In the genomic region with DNA sequence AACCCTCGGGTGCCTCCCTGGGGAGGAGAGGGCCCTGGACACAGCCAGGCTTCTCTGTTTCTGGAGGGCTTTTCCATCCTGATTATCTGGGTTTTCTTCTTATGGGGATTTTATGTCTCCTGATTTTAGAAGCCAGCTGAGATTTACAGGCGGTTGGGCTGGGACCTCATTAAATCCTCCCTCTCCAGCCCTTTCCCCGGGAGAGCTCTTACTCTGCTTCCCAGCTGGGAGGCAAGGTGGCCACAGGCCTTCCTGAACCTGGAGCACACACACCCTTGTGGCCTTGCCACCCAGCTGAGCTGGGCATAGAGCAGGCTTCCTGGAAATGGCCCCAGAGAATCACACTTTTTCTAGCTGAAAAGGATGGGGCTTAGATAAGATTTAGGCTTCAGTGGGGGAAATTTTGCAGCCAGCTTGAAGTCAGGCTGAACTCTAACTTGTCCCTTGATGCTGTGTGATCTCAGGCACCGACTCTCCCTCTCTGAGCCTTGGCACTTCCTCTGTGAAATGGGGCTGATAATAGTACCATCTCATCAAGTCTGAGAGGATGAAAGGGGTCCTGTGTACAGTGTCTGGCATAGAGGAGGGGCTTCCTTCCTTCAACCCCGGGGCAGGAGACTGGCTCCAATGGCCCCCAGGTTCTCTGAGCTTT, we compare ENCODE assay signal across 22 cellular contexts. TPM values are rescaled to one million over a fixed set of nuclear protein-coding genes. Genes with fewer than 3 reads are reported as not detected.
DNase-seq lines count a peak whose midpoint lies in the region; TF ChIP-seq lines count a peak whose summit lies in the region.
"Had no signal": no experiment of that assay in that cellular context is flagged by ENCODE, and none has a peak within 500 bp of the region (broad histone marks: within the 10 kb centered on the region; RNA-seq: fewer than 3 reads in every experiment).

No MANE protein-coding gene starts in this region.

- POLR2A ChIA-PET in HEK293 (lab: Yijun Ruan, JAX): no interaction called here

- peak overlapping the region; percentile 68 for H3K27ac Mint-ChIP-seq in mesothelial cell of epicardium
- H3K27ac Mint-ChIP-seq: activated T-cell treated with anti-CD3 and anti-CD28 coated beads, Interleukin-2, amount 50 U/mL, for 72 hours; CD4-positive, alpha-beta T cell had no signal

- H3K27ac ChIP-seq in HEK293 (ENCODE audit: extremely low read depth, low read depth, low read length): no peak overlapping the region
- H3K27ac ChIP-seq: adrenal gland, SJCRH30, skin epidermis had no signal

- H3K4me1 ChIP-seq in HEK293 (ENCODE audit: control insufficient read depth, insufficient read depth, low read length): 0 out of 2 replicates have a peak, but pooled peaks cover 3% of the 10 kb centered on the region

- CTCF ChIA-PET in HEK293 (lab: Yijun Ruan, JAX): interaction anchor here (1.0 to 1.1 kb wide), 2 partner anchors 302 to 306 kb away, joined by 3 to 5 read pairs; no protein-coding TSS in a partner anchor

- no peaks in the 10 kb centered on the region for H3K36me3 ChIP-seq in HEK293 (ENCODE audit: control insufficient read depth in 2 of 2, insufficient read depth in 1 of 2, low read length in 2 of 2)
- H3K36me3 ChIP-seq: adrenal gland, SJCRH30 had no signal

- H3K9me3 Mint-ChIP-seq in mesothelial cell of epicardium: no peaks in the 10 kb centered on the region
- H3K9me3 Mint-ChIP-seq: activated T-cell treated with anti-CD3 and anti-CD28 coated beads, Interleukin-2, amount 50 U/mL, for 72 hours; CD4-positive, alpha-beta T cell; naive thymus-derived CD8-positive, alpha-beta T cell; stimulated activated naive CD8-positive, alpha-beta T cell treated with anti-CD3 and anti-CD28 coated beads, Interleukin-15, amount 100 ng/mL, for 72 hours had no signal

- peaks cover 52% of the 10 kb centered on the region for H3K4me1 Mint-ChIP-seq in mesothelial cell of epicardium

- H3K4me3 ChIP-seq in HEK293 (ENCODE audit: low read depth, low read length): no peak overlapping the region
- H3K4me3 ChIP-seq: adrenal gland, SJCRH30, skin epidermis had no signal

- H3K9me3 ChIP-seq in HEK293 (ENCODE audit: control insufficient read depth, insufficient read depth, low read depth, low read length): no peaks in the 10 kb centered on the region
- H3K9me3 ChIP-seq: adrenal gland, SJCRH30 had no signal

- no peak overlapping the region for H3K4me3 Mint-ChIP-seq in mesothelial cell of epicardium
- H3K4me3 Mint-ChIP-seq: activated T-cell treated with anti-CD3 and anti-CD28 coated beads, Interleukin-2, amount 50 U/mL, for 72 hours; CD4-positive, alpha-beta T cell; naive thymus-derived CD8-positive, alpha-beta T cell; stimulated activated naive CD8-positive, alpha-beta T cell treated with anti-CD3 and anti-CD28 coated beads, Interleukin-15, amount 100 ng/mL, for 72 hours had no signal

- peak in 2 of 3 experiments; percentile 23 to 50 for DNase-seq in NCI-H1417 (lab: John Stamatoyannopoulos, UW)
- DNase-seq in NCI-H1417 treated with DMSO at 0.1 percent for 48 hours (lab: John Stamatoyannopoulos, UW): no peak
- DNase-seq in NCI-H82 treated with DMSO at 0.1 percent for 48 hours (lab: John Stamatoyannopoulos, UW; ENCODE audit: unreplicated experiment): peak; percentile 44
- no peak for DNase-seq in mesothelial cell of epicardium (ENCODE audit: low spot score in 2 of 2, unreplicated experiment in 2 of 2)
- no peak for DNase-seq in anterior cingulate cortex (lab: John Stamatoyannopoulos, UW)
- no peak for DNase-seq in germinal center (ENCODE audit: low spot score)
- no peak for DNase-seq in activated naive CD4-positive, alpha-beta T cell treated with anti-CD3 and anti-CD28 coated beads, Interleukin-2, amount 50 U/mL, for 16 hours
- DNase-seq: 8988T; activated CD4-positive, CD25-positive, alpha-beta regulatory T cell; activated naive CD4-positive, alpha-beta T cell; adrenal gland; AML-193; CD4-positive, alpha-beta T cell; effector CD4-positive, alpha-beta T cell; naive thymus-derived CD8-positive, alpha-beta T cell; NCI-H2029 treated with DMSO at 0.1 percent for 48 hours had no signal

- H3K27me3 Mint-ChIP-seq in mesothelial cell of epicardium (ENCODE audit: low read depth): peaks cover 5% of the 10 kb centered on the region

- TF ChIP-seq CTCF in HEK293 (tag by site-specific recombination; IDR thresholded peaks at IDR 0.05) (no peak), mesothelial cell of epicardium (IDR thresholded peaks at IDR 0.05; ENCODE audit: unreplicated experiment) (no peak)

- no peaks in the 10 kb centered on the region for H3K36me3 Mint-ChIP-seq in mesothelial cell of epicardium
- H3K36me3 Mint-ChIP-seq: naive thymus-derived CD8-positive, alpha-beta T cell had no signal

TF ChIP-seq in HEK293, 187 proteins besides CTCF, POLR2A, EP300 and RAD21:
- no peak for TF ChIP-seq MZF1 (tag by site-specific recombination; IDR thresholded peaks at IDR 0.05; ENCODE audit: borderline replicate concordance)
- 0 out of 2 replicates have a peak, but pooled peaks have one; percentile 3 for TF ChIP-seq TRIM28 (IDR thresholded peaks at IDR 0.05; ENCODE audit: borderline replicate concordance, low read length)
- no peak for TF ChIP-seq MYNN (tag by site-specific recombination; IDR thresholded peaks at IDR 0.05; ENCODE audit: borderline replicate concordance)
- TF ChIP-seq ZNF660 (tag by site-specific recombination; IDR thresholded peaks at IDR 0.05): no peak
- 0 out of 2 replicates have a peak, but pooled peaks have one; percentile 57 for TF ChIP-seq ZNF768 (tag by site-specific recombination; IDR thresholded peaks at IDR 0.05)
- no peak for TF ChIP-seq ZNF324 (tag by site-specific recombination; IDR thresholded peaks at IDR 0.05)
- TF ChIP-seq ZNF692 (tag by site-specific recombination; IDR thresholded peaks at IDR 0.05): no peak
- TF ChIP-seq ZNF449 (tag by site-specific recombination; IDR thresholded peaks at IDR 0.05): peak; percentile 99
- no peak for TF ChIP-seq GLI4 (tag by site-specific recombination; IDR thresholded peaks at IDR 0.05)
- no peak for TF ChIP-seq ZNF530 (tag by site-specific recombination; IDR thresholded peaks at IDR 0.05; ENCODE audit: low read depth)
- peak; percentile 35; the same call in 1 of the 2 replicates for TF ChIP-seq ZNF341 (tag by site-specific recombination; IDR thresholded peaks at IDR 0.05; ENCODE audit: low read depth)
- no peak for TF ChIP-seq TSHZ1 (tag by site-specific recombination; IDR thresholded peaks at IDR 0.05; ENCODE audit: borderline replicate concordance)
- TF ChIP-seq GLIS1 (tag by site-specific recombination; IDR thresholded peaks at IDR 0.05): peak; percentile 18; the same call in 1 of the 2 replicates
- peak; percentile 66 for TF ChIP-seq ZBTB8A (tag by site-specific recombination; IDR thresholded peaks at IDR 0.05)
- TF ChIP-seq ZIC2 (tag by site-specific recombination; IDR thresholded peaks at IDR 0.05): peak; percentile 76
- no peak for TF ChIP-seq ZNF747 (tag by site-specific recombination; IDR thresholded peaks at IDR 0.05)
- no peak for TF ChIP-seq ZNF335 (tag by site-specific recombination; conservative IDR thresholded peaks at IDR 0.05)
- peak; percentile 41; the same call in 1 of the 2 replicates for TF ChIP-seq ZNF423 (tag by site-specific recombination; IDR thresholded peaks at IDR 0.05)

RNA-seq across cellular contexts. Expression of gene VSTM2L, which starts 16.6 kb away (rescaled TPM):
- total RNA-seq in mesothelial cell of epicardium: 30.9 to 35.9 TPM (median 31.9 TPM) in 3 replicates
- total RNA-seq: CD4-positive, alpha-beta T cell; naive thymus-derived CD8-positive, alpha-beta T cell; NCI-H460 had no signal

Comparison
In these comparisons a context has a peak if more than half of its experiments do, and no peak if none do; other contexts are left out.
1. DNase-seq: peak in NCI-H1417 (2 of 3) and NCI-H82 treated with DMSO at 0.1 percent for 48 hours (single experiment); none in NCI-H1417 treated with DMSO at 0.1 percent for 48 hours (single experiment), mesothelial cell of epicardium (0 of 2), anterior cingulate cortex (0 of 58), germinal center (single experiment) and activated naive CD4-positive, alpha-beta T cell treated with anti-CD3 and anti-CD28 coated beads, Interleukin-2, amount 50 U/mL, for 16 hours (single experiment).